In genomic region chr12:116346222-116346621, GRCh38 we compare ENCODE assay signal across 18 cellular contexts.
DNase-seq lines count a peak whose midpoint lies in the region; ATAC-seq and TF ChIP-seq lines count a peak whose summit lies in the region.
"Had no signal": no experiment of that assay in that cellular context is flagged by ENCODE, and none has a peak within 500 bp of the region (broad histone marks: within the 10 kb centered on the region; RNA-seq: fewer than 3 reads in every experiment).

No MANE protein-coding gene starts in this region.

- H4K5ac ChIP-seq in H9 (ENCODE audit: insufficient read length, low read depth, low read length): no peak overlapping the region

- H3K9ac ChIP-seq in H9 (ENCODE audit: extremely low read depth, insufficient read length, low read length) (no peak overlapping the region), neuronal stem cell (ENCODE audit: low read depth, low read length, poor library complexity) (no peak overlapping the region)

- H4K20me1 ChIP-seq in H9 (ENCODE audit: control insufficient read depth, insufficient read depth, insufficient read length): no peaks in the 10 kb centered on the region

- H3K36me3 ChIP-seq in WERI-Rb-1: no peaks in the 10 kb centered on the region
- no peaks in the 10 kb centered on the region for H3K36me3 ChIP-seq in neuronal stem cell (replicated peaks in 1 of 2; ENCODE audit: control insufficient read depth in 2 of 2, insufficient read depth in 2 of 2, low read length in 2 of 2)
- H3K36me3 ChIP-seq: tibial artery had no signal

- H2AFZ ChIP-seq in H9 (ENCODE audit: low read length) (no peak overlapping the region), neuronal stem cell (ENCODE audit: low read length) (no peak overlapping the region)

- no peak overlapping the region for H2BK20ac ChIP-seq in H9 (ENCODE audit: low read depth, low read length, poor library complexity, severe bottlenecking)

- H3K4me3 Mint-ChIP-seq in H9: no peak overlapping the region
- H3K4me3 Mint-ChIP-seq: activated CD4-positive, alpha-beta memory T cell treated with anti-CD3 and anti-CD28 coated beads, Interleukin-2, amount 10 ng/mL, durations not matched to agents 7 days and 5 days had no signal

- H3K9me3 Mint-ChIP-seq in H9: peaks cover 11 to 16% of the 10 kb centered on the region in 2 experiments

- no peak overlapping the region for H3T11ph ChIP-seq in H9 (ENCODE audit: low read length)

- H2BK120ac ChIP-seq in H9 (ENCODE audit: low read depth, low read length, poor library complexity, severe bottlenecking) (no peak overlapping the region), neuronal stem cell (ENCODE audit: low read depth, low read length) (no peak overlapping the region)

- peaks cover 16 to 23% of the 10 kb centered on the region in 2 experiments for H3K4me1 Mint-ChIP-seq in H9
- H3K4me1 Mint-ChIP-seq: activated CD4-positive, alpha-beta memory T cell treated with anti-CD3 and anti-CD28 coated beads, Interleukin-2, amount 10 ng/mL, durations not matched to agents 7 days and 5 days had no signal

- no peak overlapping the region for H3K23ac ChIP-seq in H9 (ENCODE audit: insufficient read length, low read depth, low read length)
- no peak overlapping the region for H3K23ac ChIP-seq in neuronal stem cell (ENCODE audit: low read depth, low read length, poor library complexity)

- H3K23me2 ChIP-seq in H9 (ENCODE audit: insufficient read length, low read depth, low read length, poor library complexity, severe bottlenecking): no peaks in the 10 kb centered on the region

- H2AK5ac ChIP-seq in H9 (ENCODE audit: insufficient read length, low read length) (no peak overlapping the region), neuronal stem cell (ENCODE audit: low read depth, low read length) (no peak overlapping the region)

- H4K8ac ChIP-seq in H9 (replicated peaks; ENCODE audit: insufficient read length, low read depth, low read length) (no peak overlapping the region), neuronal stem cell (ENCODE audit: low read depth, low read length) (no peak overlapping the region)

- H3K79me2 ChIP-seq in H9 (ENCODE audit: insufficient read depth, low read length): no peaks in the 10 kb centered on the region

- no CpG with 5 or more reads among the region's 6 CpGs for WGBS in H9 (ENCODE audit: extremely low coverage, insufficient read length, low lambda C conversion rate)
- WGBS in neuronal stem cell (ENCODE audit: extremely low coverage in 2 of 2, insufficient read length in 2 of 2, insufficient replicate concordance in 1 of 2), 2 donors: no CpG with 5 or more reads among the region's 6 CpGs

- H3K36me3 Mint-ChIP-seq in H9 (ENCODE audit: insufficient read depth in 1 of 3, low read depth in 3 of 3): peaks cover 2 to 20% (median 9%) of the 10 kb centered on the region in 3 experiments; a peak in 6 of 7 replicates

- H3K27me3 ChIP-seq in H9 (ENCODE audit: insufficient read depth, low read length): no peaks in the 10 kb centered on the region
- no peaks in the 10 kb centered on the region for H3K27me3 ChIP-seq in WERI-Rb-1 (ENCODE audit: insufficient read depth, low read depth, severe bottlenecking)
- peaks cover 0 to 6% (median 0%) of the 10 kb centered on the region in 3 experiments for H3K27me3 ChIP-seq in neuronal stem cell (ENCODE audit: control insufficient read depth in 3 of 3, insufficient read depth in 3 of 3, low read depth in 1 of 3, low read length in 3 of 3)
- H3K27me3 ChIP-seq: tibial artery had no signal

- H3K4me3 ChIP-seq in WERI-Rb-1 (ENCODE audit: low read depth, low read length): no peak overlapping the region
- no peak overlapping the region for H3K4me3 ChIP-seq in fibroblast of pulmonary artery (replicated peaks; ENCODE audit: low read depth, low read length)
- no peak overlapping the region for H3K4me3 ChIP-seq in neuronal stem cell (ENCODE audit: low read length in 2 of 2)
- H3K4me3 ChIP-seq: tibial artery had no signal

- H3K79me1 ChIP-seq in H9 (ENCODE audit: insufficient read depth, low read depth, low read length, poor library complexity, severe bottlenecking) (no peaks in the 10 kb centered on the region), neuronal stem cell (ENCODE audit: low read depth, low read length) (no peaks in the 10 kb centered on the region)

- H3K27ac ChIP-seq in H9 (ENCODE audit: insufficient read length, low read depth, low read length) (no peak overlapping the region), WERI-Rb-1 (no peak overlapping the region), neuronal stem cell (replicated peaks; ENCODE audit: low read length) (no peak overlapping the region)
- H3K27ac ChIP-seq: HL-60 had no signal

- H3K18ac ChIP-seq in H9 (ENCODE audit: insufficient read length, low read depth, low read length): no peak overlapping the region
- no peak overlapping the region for H3K18ac ChIP-seq in neuronal stem cell (ENCODE audit: low read length)

- DNase-seq in H9 (no peak), WERI-Rb-1 (peak; percentile 20), fibroblast of pulmonary artery (ENCODE audit: low read depth) (peak; percentile 26), neuronal stem cell (ENCODE audit: low spot score) (peak; percentile 39), foreskin melanocyte (no peak)
- DNase-seq in activated CD8-positive, alpha-beta memory T cell treated with anti-CD3 and anti-CD28 coated beads for 24 hours: no peak
- DNase-seq: activated CD4-positive, alpha-beta memory T cell treated with anti-CD3 and anti-CD28 coated beads, Interleukin-2, amount 10 ng/mL, durations not matched to agents 7 days and 5 days; activated effector memory CD4-positive, alpha-beta T cell treated with Interleukin-2 at 50 U/mL for 16 hours; H7; hypothalamus; Karpas-422; NCI-H187; NCI-H774; SHP77 treated with DMSO at 0.1 percent for 48 hours; tibial artery had no signal

- H3K4me2 ChIP-seq in H9 (ENCODE audit: insufficient read depth, insufficient read length, low read length) (no peak overlapping the region), neuronal stem cell (ENCODE audit: insufficient read depth, low read length, poor library complexity, severe bottlenecking) (no peak overlapping the region)

- H3K14ac ChIP-seq in H9 (ENCODE audit: insufficient read depth, low read length): no peak overlapping the region
- no peak overlapping the region for H3K14ac ChIP-seq in neuronal stem cell (ENCODE audit: low read length)

- H3K27me3 Mint-ChIP-seq in H9 (ENCODE audit: low read depth): peaks cover 3% of the 10 kb centered on the region; the same call in 1 of the 2 replicates

- peaks cover 5% of the 10 kb centered on the region; the same call in 1 of the 2 replicates for H3K4me1 ChIP-seq in H9 (ENCODE audit: insufficient read depth, low read length)
- peaks cover 0 to 3% of the 10 kb centered on the region in 2 donors for H3K4me1 ChIP-seq in neuronal stem cell (ENCODE audit: control insufficient read depth in 2 of 2, insufficient read depth in 1 of 2, low read depth in 1 of 2, low read length in 2 of 2)

- H4K91ac ChIP-seq in H9 (ENCODE audit: insufficient read length, low read depth, low read length) (no peak overlapping the region), neuronal stem cell (ENCODE audit: low read depth, low read length, poor library complexity) (no peak overlapping the region)

- H2BK12ac ChIP-seq in H9 (ENCODE audit: insufficient read length, low read depth, low read length) (no peak overlapping the region), neuronal stem cell (ENCODE audit: low read length) (no peak overlapping the region)

- no peak overlapping the region for H3K4ac ChIP-seq in H9 (ENCODE audit: low read depth, low read length)
- no peak overlapping the region for H3K4ac ChIP-seq in neuronal stem cell (ENCODE audit: low read length)

- TF ChIP-seq CTCF in H9 (conservative IDR thresholded peaks at IDR 0.05) (no peak), WERI-Rb-1 (IDR thresholded peaks at IDR 0.05; ENCODE audit: low read depth, low read length) (no peak), fibroblast of pulmonary artery (IDR thresholded peaks at IDR 0.05; ENCODE audit: low read length, missing control alignments) (no peak)

- ATAC-seq in HG02763 (IDR thresholded peaks at IDR 0.05; ENCODE audit: unreplicated experiment) (no peak), HG03565 (IDR thresholded peaks at IDR 0.05; ENCODE audit: unreplicated experiment) (no peak)

- H2BK15ac ChIP-seq in H9 (ENCODE audit: low read depth, low read length) (no peak overlapping the region), neuronal stem cell (ENCODE audit: low read length) (no peak overlapping the region)

- H3K9me3 ChIP-seq in H9 (ENCODE audit: control insufficient read depth, low read depth, low read length): no peaks in the 10 kb centered on the region
- H3K9me3 ChIP-seq in WERI-Rb-1 (ENCODE audit: severe bottlenecking): peaks cover 5% of the 10 kb centered on the region
- no peaks in the 10 kb centered on the region for H3K9me3 ChIP-seq in neuronal stem cell (replicated peaks in 1 of 2; ENCODE audit: control insufficient read depth in 2 of 2, insufficient read depth in 1 of 2, low read depth in 1 of 2, low read length in 2 of 2)
- H3K9me3 ChIP-seq: tibial artery had no signal

- H2BK5ac ChIP-seq in H9 (ENCODE audit: insufficient read length, low read length) (no peak overlapping the region), neuronal stem cell (ENCODE audit: low read length) (no peak overlapping the region)

- peak overlapping the region; percentile 29 to 71 (median 45); a peak in 3 of 7 replicates for H3K27ac Mint-ChIP-seq in H9
- H3K27ac Mint-ChIP-seq: activated CD4-positive, alpha-beta memory T cell treated with anti-CD3 and anti-CD28 coated beads, Interleukin-2, amount 10 ng/mL, durations not matched to agents 7 days and 5 days had no signal

- no peak overlapping the region for H3K56ac ChIP-seq in H9 (ENCODE audit: insufficient read length, low read depth, low read length)

Comparison
In these comparisons a context has a peak if more than half of its experiments do, and no peak if none do; other contexts are left out.
1. DNase-seq: peak in WERI-Rb-1 (single experiment), fibroblast of pulmonary artery (single experiment) and neuronal stem cell (single experiment); none in H9 (single experiment), activated CD8-positive, alpha-beta memory T cell treated with anti-CD3 and anti-CD28 coated beads for 24 hours (single experiment) and foreskin melanocyte (single experiment).